ENCODE assay signal across 8 cellular contexts in genomic region chr16:74813109-74813641, GRCh38.
DNase-seq lines count a peak whose midpoint lies in the region; ATAC-seq and TF ChIP-seq lines count a peak whose summit lies in the region.

No MANE protein-coding gene starts in this region.

- ATAC-seq in GM18505 (IDR thresholded peaks at IDR 0.05; ENCODE audit: unreplicated experiment) = peak; percentile 95
- peak; percentile 97 for ATAC-seq in HG02943 (IDR thresholded peaks at IDR 0.05; ENCODE audit: low read depth, unreplicated experiment)

- DNase-seq in 8988T (peak; percentile 95), NCI-H2107 (lab: John Stamatoyannopoulos, UW) (peak; percentile 43), brain pericyte (ENCODE audit: low read depth, low spot score) (peak; percentile 11), iPS-NIHi7 (ENCODE audit: extremely low spot score) (peak; percentile 98)
- DNase-seq in stimulated activated CD4-positive, alpha-beta T cell treated with anti-CD3 and anti-CD28 coated beads, Interleukin-12 subunit alpha, Interleukin-12 subunit beta, amount 100 ng/mL, for 24 hours (ENCODE audit: low read depth in 2 of 2) = peak; percentile 33 to 70

- TF ChIP-seq POLR2A in GM18505 (IDR thresholded peaks at IDR 0.05; ENCODE audit: borderline replicate concordance, extremely low read depth, insufficient read depth, insufficient read length) = no peak

- no peak overlapping the region for H3K27ac ChIP-seq in VCaP

- peak; percentile 92 for TF ChIP-seq CTCF in VCaP (conservative IDR thresholded peaks at IDR 0.05)

Comparison
In these comparisons a context has a peak if more than half of its experiments do, and no peak if none do; other contexts are left out.
1. DNase-seq: peak in every context shown above with its lines; median percentile 98 in iPS-NIHi7; 95 in 8988T; 52 in stimulated activated CD4-positive, alpha-beta T cell treated with anti-CD3 and anti-CD28 coated beads, Interleukin-12 subunit alpha, Interleukin-12 subunit beta, amount 100 ng/mL, for 24 hours; 43 in NCI-H2107; 11 in brain pericyte.